Comparison of ENCODE assay signal across 18 cellular contexts in the genomic region with DNA sequence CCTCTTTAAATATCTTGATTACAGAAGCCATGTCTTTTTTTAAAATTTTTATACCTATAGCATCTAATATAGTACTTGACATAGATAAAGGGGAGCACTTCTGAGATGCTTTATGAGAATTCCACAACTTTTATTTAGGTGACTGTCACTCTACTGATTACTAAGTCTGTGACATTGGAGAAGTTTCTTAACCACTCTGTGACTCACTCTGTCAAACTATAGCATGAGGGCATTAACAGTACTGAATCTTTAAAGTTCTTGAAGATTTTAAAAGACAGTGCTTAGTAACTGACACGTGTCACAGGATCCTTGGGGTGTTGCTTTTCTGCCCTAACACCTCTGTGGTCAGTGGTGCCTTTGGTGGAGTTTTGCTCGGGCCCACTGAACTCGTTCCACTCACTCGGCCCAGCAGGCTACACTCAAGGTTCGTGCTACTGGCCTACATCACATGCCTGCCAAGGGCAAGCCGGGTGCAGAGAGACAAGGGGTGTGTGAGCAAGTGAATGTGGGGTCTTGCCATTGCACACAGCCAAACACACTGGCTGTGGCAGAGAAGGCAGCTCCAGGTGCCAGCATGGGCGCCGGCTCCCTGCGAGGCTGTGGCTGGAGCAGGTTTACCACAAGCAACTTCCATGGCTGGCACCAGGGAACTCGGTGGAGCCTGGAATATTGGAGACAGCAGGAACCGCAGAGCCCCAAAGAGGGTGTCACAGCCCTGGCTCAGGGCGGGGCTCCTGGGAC.
"Had no signal": no experiment of that assay in that cellular context is flagged by ENCODE, and none has a peak within 500 bp of the region (broad histone marks: within the 10 kb centered on the region; RNA-seq: fewer than 3 reads in every experiment).

No MANE protein-coding gene starts in this region.

- H3K27me3 ChIP-seq: gastrocnemius medialis, heart right ventricle, ovary, stomach, transverse colon, uterus had no signal

- ATAC-seq: esophagus mucosa; gastrocnemius medialis; heart right ventricle; left lobe of liver; mucosa of descending colon; naive thymus-derived CD8-positive, alpha-beta T cell; right cardiac atrium had no signal

- H3K9me3 ChIP-seq: gastrocnemius medialis, mucosa of descending colon, ovary, thoracic aorta, transverse colon, uterus had no signal

- H3K4me1 ChIP-seq: gastrocnemius medialis, heart right ventricle, stomach, transverse colon, uterus had no signal

- H3K36me3 ChIP-seq: gastrocnemius medialis, heart right ventricle, ovary, stomach, thoracic aorta, transverse colon, uterus had no signal

- DNase-seq: effector memory CD4-positive, alpha-beta T cell; gastrocnemius medialis; heart right ventricle; hypothalamus; mucosa of descending colon; naive thymus-derived CD8-positive, alpha-beta T cell; ovary; stimulated activated CD4-positive, alpha-beta T cell treated with anti-CD3 and anti-CD28 coated beads, Interleukin-4, amount 100 ng/mL, for 24 hours; stimulated activated naive CD4-positive, alpha-beta T cell; stomach; substantia nigra; transverse colon; uterus had no signal

- H3K27ac ChIP-seq: gastrocnemius medialis, heart right ventricle, ovary, stomach, thoracic aorta, transverse colon, uterus had no signal

- H3K4me3 ChIP-seq: gastrocnemius medialis, heart right ventricle, mucosa of descending colon, ovary, smooth muscle cell, stomach, thoracic aorta, transverse colon, uterus had no signal
